Comparison of ENCODE assay signal across 1 cellular context in genomic region chr7:66683094-66683769, GRCh38.
A peak's percentile ranks its signal among the peaks of the same experiment; 100 is the strongest.
TF ChIP-seq lines count a peak whose summit lies in the region.

No MANE protein-coding gene starts in this region.

TF ChIP-seq in K562, 482 proteins besides CTCF, POLR2A, EP300 and RAD21:
- TF ChIP-seq E2F6 (IDR thresholded peaks at IDR 0.05; ENCODE audit: borderline replicate concordance in 1 of 2, extremely low read depth in 1 of 2, insufficient read depth in 1 of 2, insufficient read length in 1 of 2, low read depth in 1 of 2, low read length in 1 of 2, poor library complexity in 1 of 2, severe bottlenecking in 1 of 2), result peak in 1 of 2 experiments; percentile 19
